In the genomic region with DNA sequence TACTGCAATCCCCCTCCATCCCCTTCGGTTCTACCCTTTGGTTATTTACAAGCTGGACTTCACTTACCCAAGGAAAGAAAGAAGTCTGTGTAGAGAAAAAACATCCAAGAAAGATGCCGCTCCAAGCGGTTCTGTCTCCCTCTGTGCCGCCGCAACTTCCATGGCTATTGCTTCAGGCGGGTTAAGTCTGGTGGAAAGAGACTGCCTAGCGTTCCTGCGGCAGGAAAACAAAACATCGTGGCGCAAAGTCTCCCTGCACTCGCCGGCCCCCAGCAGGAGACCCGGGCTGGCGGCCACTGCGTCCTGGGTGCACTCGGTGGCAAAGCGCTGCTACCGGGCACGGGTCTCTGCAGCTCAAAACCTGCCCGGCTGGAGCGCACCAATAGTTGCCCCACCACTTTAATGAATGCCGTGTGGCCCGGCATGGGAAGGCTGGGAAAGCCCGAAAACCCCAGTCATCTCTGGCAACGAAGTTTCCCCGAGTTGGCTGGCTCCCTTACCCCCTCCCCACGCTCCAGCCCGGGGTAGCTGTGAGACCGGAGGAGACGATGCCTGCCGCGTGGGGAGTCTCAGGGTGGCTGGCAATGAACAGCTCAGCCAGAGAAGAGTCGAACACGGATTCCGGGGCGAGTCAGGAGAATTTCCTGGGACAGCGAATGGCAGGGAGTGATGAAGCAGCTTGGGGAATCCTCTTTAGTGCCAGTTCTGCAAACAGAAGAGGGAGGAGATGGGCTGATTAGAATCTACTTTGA, we compare ENCODE assay signal across 14 cellular contexts. TPM values are rescaled to one million over a fixed set of nuclear protein-coding genes. Genes with fewer than 3 reads are reported as not detected.
DNase-seq lines count a peak whose midpoint lies in the region; ATAC-seq and TF ChIP-seq lines count a peak whose summit lies in the region.
"Had no signal": no experiment of that assay in that cellular context is flagged by ENCODE, and none has a peak within 500 bp of the region (broad histone marks: within the 10 kb centered on the region; RNA-seq: fewer than 3 reads in every experiment).

No MANE protein-coding gene starts in this region.

- H3K4me1 Mint-ChIP-seq in CD4-positive, alpha-beta T cell (ENCODE audit: low read depth), result no peaks in the 10 kb centered on the region
- peaks cover 0 to 12% of the 10 kb centered on the region in 2 donors for H3K4me1 Mint-ChIP-seq in effector memory CD8-positive, alpha-beta T cell (ENCODE audit: low read depth in 2 of 2)

- no peaks in the 10 kb centered on the region for H3K36me3 Mint-ChIP-seq in CD4-positive, alpha-beta T cell (ENCODE audit: low read depth)
- H3K36me3 Mint-ChIP-seq in effector memory CD8-positive, alpha-beta T cell (ENCODE audit: insufficient read depth), result no peaks in the 10 kb centered on the region
- H3K36me3 Mint-ChIP-seq: natural killer cell treated with Interleukin-12 subunit alpha and Interleukin-12 subunit beta and Interleukin-15 and Interleukin-18, amount 100 ng/mL, for 72 hours had no signal

- no peak for ATAC-seq in CD4-positive, alpha-beta T cell (ENCODE audit: poor library complexity)
- ATAC-seq in effector memory CD8-positive, alpha-beta T cell (replicated peaks), result no peak
- no peak for ATAC-seq in HG03520 (IDR thresholded peaks at IDR 0.05; ENCODE audit: unreplicated experiment)
- ATAC-seq: natural killer cell treated with Interleukin-12 subunit alpha and Interleukin-12 subunit beta and Interleukin-15 and Interleukin-18, amount 100 ng/mL, for 72 hours had no signal

- H2BK12ac ChIP-seq in mesenchymal stem cell (ENCODE audit: low read length in 2 of 2), result no peak overlapping the region

- H3K9me3 ChIP-seq in BLaER1 (0 out of 2 replicates have a peak, but pooled peaks cover 4% of the 10 kb centered on the region), HUES48 (ENCODE audit: control insufficient read depth, insufficient read depth, low read length) (no peaks in the 10 kb centered on the region), mesenchymal stem cell (ENCODE audit: control insufficient read depth, low read length) (no peaks in the 10 kb centered on the region)
- no peaks in the 10 kb centered on the region for H3K9me3 ChIP-seq in CD4-positive, alpha-beta T cell (ENCODE audit: control insufficient read depth, low read length)

- H2BK15ac ChIP-seq in mesenchymal stem cell (ENCODE audit: low read depth, poor library complexity, severe bottlenecking), result no peak overlapping the region

- no peaks in the 10 kb centered on the region for H3K79me1 ChIP-seq in mesenchymal stem cell (replicated peaks; ENCODE audit: low read length, poor library complexity, severe bottlenecking)

- 0 out of 2 replicates have a peak, but pooled peaks cover 2% of the 10 kb centered on the region for H4K20me1 ChIP-seq in BLaER1

- DNase-seq in dorsolateral prefrontal cortex, result peak in 7 of 10 donors; percentile 20 to 65 (median 43)
- no peak for DNase-seq in mesenchymal stem cell
- no peak for DNase-seq in CD4-positive, alpha-beta T cell
- DNase-seq in effector memory CD8-positive, alpha-beta T cell, result no peak
- no peak for DNase-seq in central memory CD4-positive, alpha-beta T cell
- DNase-seq: activated CD4-positive, alpha-beta T cell treated with anti-CD3 and anti-CD28 coated beads, Interleukin-2, amount 10 ng/mL, durations not matched to agents 7 days and 5 days; activated gamma-delta T cell; MV-4-11; T-helper 1 cell had no signal

- no peak overlapping the region for H4K91ac ChIP-seq in mesenchymal stem cell (ENCODE audit: low read length)

- H4K8ac ChIP-seq in mesenchymal stem cell (ENCODE audit: low read length), result no peak overlapping the region

- TF ChIP-seq CTCF in dorsolateral prefrontal cortex (IDR thresholded peaks at IDR 0.05 in 54 of 56, conservative IDR thresholded peaks at IDR 0.05 in 2 of 56; ENCODE audit: low read depth in 1 of 56, partially characterized antibody in 56 of 56), result no peak
- TF ChIP-seq CTCF in CD4-positive, alpha-beta T cell (IDR thresholded peaks at IDR 0.05), result no peak

- H3K27ac Mint-ChIP-seq in CD4-positive, alpha-beta T cell, result no peak overlapping the region
- H3K27ac Mint-ChIP-seq in effector memory CD8-positive, alpha-beta T cell, result no peak overlapping the region
- H3K27ac Mint-ChIP-seq: activated CD4-positive, alpha-beta T cell treated with anti-CD3 and anti-CD28 coated beads, Interleukin-2, amount 10 ng/mL, durations not matched to agents 7 days and 5 days; natural killer cell treated with Interleukin-12 subunit alpha and Interleukin-12 subunit beta and Interleukin-15 and Interleukin-18, amount 100 ng/mL, for 72 hours had no signal

- H3K4me1 ChIP-seq in BLaER1 (peaks cover 27% of the 10 kb centered on the region), HUES48 (ENCODE audit: control insufficient read depth, insufficient read depth, low read length) (peaks cover 6% of the 10 kb centered on the region), mesenchymal stem cell (ENCODE audit: control insufficient read depth, insufficient read depth, low read depth, low read length) (peaks cover 19% of the 10 kb centered on the region)

- H3K9ac ChIP-seq in BLaER1, result no peak overlapping the region
- no peak overlapping the region for H3K9ac ChIP-seq in HUES48 (ENCODE audit: low read depth, low read length)
- no peak overlapping the region for H3K9ac ChIP-seq in mesenchymal stem cell (ENCODE audit: low read length)

- no peak overlapping the region for H3K4me3 ChIP-seq in BLaER1
- peak overlapping the region; percentile 63 for H3K4me3 ChIP-seq in HUES48 (ENCODE audit: low read depth, low read length)
- H3K4me3 ChIP-seq in dorsolateral prefrontal cortex, result peak overlapping the region; percentile 35 to 78 (median 63)
- no peak overlapping the region for H3K4me3 ChIP-seq in mesenchymal stem cell (ENCODE audit: insufficient read depth in 1 of 2, low read depth in 1 of 2, low read length in 2 of 2)

- H3K27me3 Mint-ChIP-seq in CD4-positive, alpha-beta T cell, result peaks cover 73% of the 10 kb centered on the region
- peaks cover 22 to 68% of the 10 kb centered on the region in 2 donors for H3K27me3 Mint-ChIP-seq in effector memory CD8-positive, alpha-beta T cell

- H2AK5ac ChIP-seq in mesenchymal stem cell (ENCODE audit: low read length, severe bottlenecking), result no peak overlapping the region

- no peak overlapping the region for H2BK120ac ChIP-seq in mesenchymal stem cell (ENCODE audit: low read depth, low read length)

- H3K4ac ChIP-seq in mesenchymal stem cell (ENCODE audit: low read depth in 1 of 2, low read length in 2 of 2), result no peak overlapping the region

- H3K9me3 Mint-ChIP-seq in CD4-positive, alpha-beta T cell, result no peaks in the 10 kb centered on the region
- no peaks in the 10 kb centered on the region for H3K9me3 Mint-ChIP-seq in effector memory CD8-positive, alpha-beta T cell
- H3K9me3 Mint-ChIP-seq: activated CD4-positive, alpha-beta T cell treated with anti-CD3 and anti-CD28 coated beads, Interleukin-2, amount 10 ng/mL, durations not matched to agents 7 days and 5 days; natural killer cell treated with Interleukin-12 subunit alpha and Interleukin-12 subunit beta and Interleukin-15 and Interleukin-18, amount 100 ng/mL, for 72 hours had no signal

- H3K4me2 ChIP-seq in BLaER1 (peak overlapping the region; percentile 7; the same call in 1 of the 2 replicates), mesenchymal stem cell (ENCODE audit: low read length, poor library complexity, severe bottlenecking) (peak overlapping the region; percentile 25)

- H3K27me3 ChIP-seq in BLaER1 (peaks cover 61% of the 10 kb centered on the region), HUES48 (ENCODE audit: control insufficient read depth, insufficient read depth, low read length) (peaks cover 84% of the 10 kb centered on the region), dorsolateral prefrontal cortex (peaks cover 0 to 36% (median 7%) of the 10 kb centered on the region in 45 donors), mesenchymal stem cell (ENCODE audit: control insufficient read depth in 1 of 2, insufficient read depth in 1 of 2, low read length in 2 of 2) (peaks cover 58 to 70% of the 10 kb centered on the region in 2 experiments)
- H3K27me3 ChIP-seq in CD4-positive, alpha-beta T cell (ENCODE audit: control insufficient read depth, insufficient read depth, low read length), result peaks cover 55% of the 10 kb centered on the region

- H3K4me3 Mint-ChIP-seq in CD4-positive, alpha-beta T cell, result no peak overlapping the region
- no peak overlapping the region for H3K4me3 Mint-ChIP-seq in effector memory CD8-positive, alpha-beta T cell
- H3K4me3 Mint-ChIP-seq: activated CD4-positive, alpha-beta T cell treated with anti-CD3 and anti-CD28 coated beads, Interleukin-2, amount 10 ng/mL, durations not matched to agents 7 days and 5 days; natural killer cell treated with Interleukin-12 subunit alpha and Interleukin-12 subunit beta and Interleukin-15 and Interleukin-18, amount 100 ng/mL, for 72 hours had no signal

- intact Hi-C loops in dorsolateral prefrontal cortex (cut with DNase I), result loop anchor here in 1 of 2 donors (10.0 kb wide), 2 partner anchors 58 to 228 kb away; a partner anchor contains a TSS
- intact Hi-C loops in CD4-positive, alpha-beta T cell (cut with DNase I, micrococcal nuclease), result no loop called here

- H3K23ac ChIP-seq in mesenchymal stem cell (ENCODE audit: low read length in 2 of 2), result no peak overlapping the region

- CTCF ChIA-PET in CD4-positive, alpha-beta T cell (lab: Charles Lee), result no interaction called here

- no peak overlapping the region for H2BK5ac ChIP-seq in mesenchymal stem cell (ENCODE audit: low read depth, low read length, poor library complexity, severe bottlenecking)

- no peak overlapping the region for H3K14ac ChIP-seq in mesenchymal stem cell (ENCODE audit: low read length in 2 of 2)

- 2% methylated on average over 36 of the region's 37 CpGs for WGBS in mesenchymal stem cell

- no peaks in the 10 kb centered on the region for H3K36me3 ChIP-seq in BLaER1
- no peaks in the 10 kb centered on the region for H3K36me3 ChIP-seq in HUES48 (ENCODE audit: control insufficient read depth, insufficient read depth, low read length)
- no peaks in the 10 kb centered on the region for H3K36me3 ChIP-seq in mesenchymal stem cell (ENCODE audit: control insufficient read depth in 1 of 2, insufficient read depth in 2 of 2, low read depth in 1 of 2, low read length in 2 of 2)

- H2AFZ ChIP-seq in mesenchymal stem cell (ENCODE audit: low read depth, low read length), result no peak overlapping the region

- POLR2A ChIA-PET in CD4-positive, alpha-beta T cell (lab: Charles Lee), result no interaction called here

- H3K18ac ChIP-seq in mesenchymal stem cell (ENCODE audit: low read depth in 1 of 2, low read length in 2 of 2), result no peak overlapping the region

- H3K27ac ChIP-seq in BLaER1 (no peak overlapping the region), HUES48 (ENCODE audit: low read depth, low read length) (no peak overlapping the region), dorsolateral prefrontal cortex (peak overlapping the region in 47 of 59 donors; percentile 5 to 85 (median 62)), mesenchymal stem cell (ENCODE audit: low read length, poor library complexity, severe bottlenecking) (no peak overlapping the region)
- H3K27ac ChIP-seq in CD4-positive, alpha-beta T cell (ENCODE audit: low read depth, low read length), result no peak overlapping the region

RNA-seq across cellular contexts. Expression of a gene that starts 3.5 kb away (rescaled TPM):
- 10 to 100 TPM in 104 of 120 experiments, 1 to 10 TPM in 16; 7.9 to 26.3 (median 12.7) TPM for total RNA-seq in dorsolateral prefrontal cortex
- not detected for polyA plus RNA-seq in mesenchymal stem cell (2013, experiment 1 of 2)
- polyA plus RNA-seq in mesenchymal stem cell (2013, experiment 2 of 2), result not detected
- not detected for total RNA-seq in CD4-positive, alpha-beta T cell
- total RNA-seq: activated CD4-positive, alpha-beta T cell treated with anti-CD3 and anti-CD28 coated beads, Interleukin-2, amount 10 ng/mL, durations not matched to agents 7 days and 5 days; fibroblast of lung; natural killer cell treated with Interleukin-12 subunit alpha and Interleukin-12 subunit beta and Interleukin-15 and Interleukin-18, amount 100 ng/mL, for 72 hours had no signal
- polyA plus RNA-seq: fibroblast of lung had no signal

RNA-seq across cellular contexts. Expression of a gene that starts 58.9 kb away (rescaled TPM):
- 10 to 100 TPM; 23.6 to 62.5 (median 38.1) TPM for total RNA-seq in dorsolateral prefrontal cortex
- 13.4 TPM for polyA plus RNA-seq in mesenchymal stem cell (2013, experiment 1 of 2)
- polyA plus RNA-seq in mesenchymal stem cell (2013, experiment 2 of 2), result 13.8 TPM
- 1 to 10 TPM; 1.2 to 1.3 TPM for total RNA-seq in CD4-positive, alpha-beta T cell

Comparison
In these comparisons a context has a peak if more than half of its experiments do, and no peak if none do; other contexts are left out.
1. H3K27ac ChIP-seq: peak in dorsolateral prefrontal cortex (47 of 59); none in BLaER1 (single experiment), HUES48 (single experiment), mesenchymal stem cell (single experiment) and CD4-positive, alpha-beta T cell (single experiment).
2. H3K4me3 ChIP-seq: peak in HUES48 (single experiment) and dorsolateral prefrontal cortex (59 of 59); none in BLaER1 (single experiment) and mesenchymal stem cell (0 of 2).
3. DNase-seq: peak in dorsolateral prefrontal cortex (7 of 10); none in mesenchymal stem cell (single experiment), CD4-positive, alpha-beta T cell (0 of 10), effector memory CD8-positive, alpha-beta T cell (0 of 3) and central memory CD4-positive, alpha-beta T cell (single experiment).
4. RNA of a gene that starts 3.5 kb away (total RNA-seq): 7.9 to 26.3 TPM in dorsolateral prefrontal cortex; not detected in CD4-positive, alpha-beta T cell; every median in the first group is over 4 times any median in the second.
5. RNA of a gene that starts 58.9 kb away (total RNA-seq): 23.6 to 62.5 TPM in dorsolateral prefrontal cortex; 1.2 to 1.3 TPM in CD4-positive, alpha-beta T cell; every median in the first group is over 10 times any median in the second.